8 cellular contexts compared by ENCODE assay signal in genomic region chr17:56593741-56594527, GRCh38. TPM values are rescaled to one million over a fixed set of nuclear protein-coding genes. Genes with fewer than 3 reads are reported as not detected.
DNase-seq lines count a peak whose midpoint lies in the region; ATAC-seq and TF ChIP-seq lines count a peak whose summit lies in the region.

No MANE protein-coding gene starts in this region.

- H3K27me3 Mint-ChIP-seq in progenitor cell of endocrine pancreas = peaks cover 71% of the 10 kb centered on the region

- H3K36me3 ChIP-seq in SK-N-MC (ENCODE audit: insufficient read depth, low read length) = no peaks in the 10 kb centered on the region

- no peaks in the 10 kb centered on the region for H3K9me3 ChIP-seq in SK-N-MC (ENCODE audit: low read depth, low read length)

- peak overlapping the region; percentile 52 for H3K4me3 Mint-ChIP-seq in progenitor cell of endocrine pancreas (ENCODE audit: low read depth)

- H3K36me3 Mint-ChIP-seq in progenitor cell of endocrine pancreas (ENCODE audit: insufficient read depth) = no peaks in the 10 kb centered on the region

- TF ChIP-seq CTCF in progenitor cell of endocrine pancreas (IDR thresholded peaks at IDR 0.05; ENCODE audit: unreplicated experiment) = peak; percentile 9

- ATAC-seq in HG03108 (IDR thresholded peaks at IDR 0.05; ENCODE audit: unreplicated experiment) = no peak

- no peaks in the 10 kb centered on the region for H3K9me3 Mint-ChIP-seq in progenitor cell of endocrine pancreas (ENCODE audit: low read depth)

- H3K27ac ChIP-seq in SK-N-MC = no peak overlapping the region

- H3K9ac ChIP-seq in SK-N-MC (ENCODE audit: insufficient read length) = no peak overlapping the region

- peaks cover 13% of the 10 kb centered on the region for H3K4me1 Mint-ChIP-seq in progenitor cell of endocrine pancreas (ENCODE audit: low read depth)

- peak; percentile 19 for DNase-seq in DMS53 treated with DMSO at 0.1 percent for 48 hours (lab: John Stamatoyannopoulos, UW; ENCODE audit: unreplicated experiment)
- DNase-seq in HPDE6-E6E7 (ENCODE audit: extremely low spot score) = peak; percentile 54
- DNase-seq in SK-N-MC (ENCODE audit: low read depth, low spot score) = no peak
- DNase-seq in amniotic epithelial cell (ENCODE audit: low read depth) = peak; percentile 48
- DNase-seq in hepatic stellate cell (ENCODE audit: low spot score) = peak; percentile 76
- peak; percentile 52 for DNase-seq in progenitor cell of endocrine pancreas (ENCODE audit: low spot score, unreplicated experiment)
- no peak for DNase-seq in cortex of kidney (lab: John Stamatoyannopoulos, UW)

- peak overlapping the region; percentile 87 for H3K4me3 ChIP-seq in SK-N-MC

- no peak overlapping the region for H3K27ac Mint-ChIP-seq in progenitor cell of endocrine pancreas

RNA-seq across cellular contexts. Expression of gene NOG, which starts 0.4 kb away (rescaled TPM):
- 0.24 and 0.55 TPM in 2 replicates for total RNA-seq in progenitor cell of endocrine pancreas

Comparison
In these comparisons a context has a peak if more than half of its experiments do, and no peak if none do; other contexts are left out.
1. DNase-seq: peak in DMS53 treated with DMSO at 0.1 percent for 48 hours (single experiment), HPDE6-E6E7 (single experiment), amniotic epithelial cell (single experiment), hepatic stellate cell (single experiment) and progenitor cell of endocrine pancreas (single experiment); none in SK-N-MC (single experiment) and cortex of kidney (single experiment).